Comparison of ENCODE assay signal across 1 cellular context in the genomic region with DNA sequence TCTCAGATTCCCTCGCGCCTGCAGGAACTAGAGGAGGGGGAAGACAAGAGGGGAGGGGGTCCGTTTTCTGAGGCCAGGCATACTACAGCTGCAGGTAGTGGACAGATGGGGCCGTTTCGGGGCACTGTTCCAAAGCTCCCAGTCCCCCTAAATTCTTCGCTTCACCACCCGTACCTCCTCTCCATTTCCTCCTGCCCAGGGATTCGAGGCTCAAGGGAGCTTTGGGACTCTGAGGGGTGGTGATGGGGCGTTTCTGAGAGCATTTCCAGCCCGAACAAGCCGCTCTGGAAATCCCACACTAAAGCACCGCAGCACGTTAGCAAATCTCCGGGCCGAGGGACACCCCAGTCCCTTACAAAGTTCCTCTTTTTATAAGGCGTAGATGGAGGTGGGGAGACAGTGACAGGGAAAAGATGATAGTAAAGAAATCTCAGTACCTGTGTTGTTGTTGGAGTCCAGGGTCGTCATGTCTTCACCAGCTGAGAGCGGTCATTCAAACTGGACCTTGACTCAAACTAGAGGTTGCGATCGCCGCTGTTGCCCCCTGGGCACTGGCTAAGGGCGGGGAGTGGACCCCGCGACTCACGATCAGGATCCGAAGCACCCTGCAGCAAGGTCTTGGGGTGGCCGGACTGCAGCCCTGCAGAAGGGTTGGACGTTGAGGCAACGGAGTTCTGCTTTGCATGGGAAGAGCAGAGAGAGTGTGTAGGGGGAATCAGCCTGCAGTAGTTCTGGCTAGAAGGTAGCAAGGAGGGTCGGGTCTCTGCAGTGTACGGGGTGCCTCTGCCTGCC.
TF ChIP-seq lines count a peak whose summit lies in the region.

No MANE protein-coding gene starts in this region.

TF ChIP-seq in GM23338, 12 proteins besides CTCF, POLR2A, EP300 and RAD21 (continued from another document):
- TF ChIP-seq, protein P1, sequence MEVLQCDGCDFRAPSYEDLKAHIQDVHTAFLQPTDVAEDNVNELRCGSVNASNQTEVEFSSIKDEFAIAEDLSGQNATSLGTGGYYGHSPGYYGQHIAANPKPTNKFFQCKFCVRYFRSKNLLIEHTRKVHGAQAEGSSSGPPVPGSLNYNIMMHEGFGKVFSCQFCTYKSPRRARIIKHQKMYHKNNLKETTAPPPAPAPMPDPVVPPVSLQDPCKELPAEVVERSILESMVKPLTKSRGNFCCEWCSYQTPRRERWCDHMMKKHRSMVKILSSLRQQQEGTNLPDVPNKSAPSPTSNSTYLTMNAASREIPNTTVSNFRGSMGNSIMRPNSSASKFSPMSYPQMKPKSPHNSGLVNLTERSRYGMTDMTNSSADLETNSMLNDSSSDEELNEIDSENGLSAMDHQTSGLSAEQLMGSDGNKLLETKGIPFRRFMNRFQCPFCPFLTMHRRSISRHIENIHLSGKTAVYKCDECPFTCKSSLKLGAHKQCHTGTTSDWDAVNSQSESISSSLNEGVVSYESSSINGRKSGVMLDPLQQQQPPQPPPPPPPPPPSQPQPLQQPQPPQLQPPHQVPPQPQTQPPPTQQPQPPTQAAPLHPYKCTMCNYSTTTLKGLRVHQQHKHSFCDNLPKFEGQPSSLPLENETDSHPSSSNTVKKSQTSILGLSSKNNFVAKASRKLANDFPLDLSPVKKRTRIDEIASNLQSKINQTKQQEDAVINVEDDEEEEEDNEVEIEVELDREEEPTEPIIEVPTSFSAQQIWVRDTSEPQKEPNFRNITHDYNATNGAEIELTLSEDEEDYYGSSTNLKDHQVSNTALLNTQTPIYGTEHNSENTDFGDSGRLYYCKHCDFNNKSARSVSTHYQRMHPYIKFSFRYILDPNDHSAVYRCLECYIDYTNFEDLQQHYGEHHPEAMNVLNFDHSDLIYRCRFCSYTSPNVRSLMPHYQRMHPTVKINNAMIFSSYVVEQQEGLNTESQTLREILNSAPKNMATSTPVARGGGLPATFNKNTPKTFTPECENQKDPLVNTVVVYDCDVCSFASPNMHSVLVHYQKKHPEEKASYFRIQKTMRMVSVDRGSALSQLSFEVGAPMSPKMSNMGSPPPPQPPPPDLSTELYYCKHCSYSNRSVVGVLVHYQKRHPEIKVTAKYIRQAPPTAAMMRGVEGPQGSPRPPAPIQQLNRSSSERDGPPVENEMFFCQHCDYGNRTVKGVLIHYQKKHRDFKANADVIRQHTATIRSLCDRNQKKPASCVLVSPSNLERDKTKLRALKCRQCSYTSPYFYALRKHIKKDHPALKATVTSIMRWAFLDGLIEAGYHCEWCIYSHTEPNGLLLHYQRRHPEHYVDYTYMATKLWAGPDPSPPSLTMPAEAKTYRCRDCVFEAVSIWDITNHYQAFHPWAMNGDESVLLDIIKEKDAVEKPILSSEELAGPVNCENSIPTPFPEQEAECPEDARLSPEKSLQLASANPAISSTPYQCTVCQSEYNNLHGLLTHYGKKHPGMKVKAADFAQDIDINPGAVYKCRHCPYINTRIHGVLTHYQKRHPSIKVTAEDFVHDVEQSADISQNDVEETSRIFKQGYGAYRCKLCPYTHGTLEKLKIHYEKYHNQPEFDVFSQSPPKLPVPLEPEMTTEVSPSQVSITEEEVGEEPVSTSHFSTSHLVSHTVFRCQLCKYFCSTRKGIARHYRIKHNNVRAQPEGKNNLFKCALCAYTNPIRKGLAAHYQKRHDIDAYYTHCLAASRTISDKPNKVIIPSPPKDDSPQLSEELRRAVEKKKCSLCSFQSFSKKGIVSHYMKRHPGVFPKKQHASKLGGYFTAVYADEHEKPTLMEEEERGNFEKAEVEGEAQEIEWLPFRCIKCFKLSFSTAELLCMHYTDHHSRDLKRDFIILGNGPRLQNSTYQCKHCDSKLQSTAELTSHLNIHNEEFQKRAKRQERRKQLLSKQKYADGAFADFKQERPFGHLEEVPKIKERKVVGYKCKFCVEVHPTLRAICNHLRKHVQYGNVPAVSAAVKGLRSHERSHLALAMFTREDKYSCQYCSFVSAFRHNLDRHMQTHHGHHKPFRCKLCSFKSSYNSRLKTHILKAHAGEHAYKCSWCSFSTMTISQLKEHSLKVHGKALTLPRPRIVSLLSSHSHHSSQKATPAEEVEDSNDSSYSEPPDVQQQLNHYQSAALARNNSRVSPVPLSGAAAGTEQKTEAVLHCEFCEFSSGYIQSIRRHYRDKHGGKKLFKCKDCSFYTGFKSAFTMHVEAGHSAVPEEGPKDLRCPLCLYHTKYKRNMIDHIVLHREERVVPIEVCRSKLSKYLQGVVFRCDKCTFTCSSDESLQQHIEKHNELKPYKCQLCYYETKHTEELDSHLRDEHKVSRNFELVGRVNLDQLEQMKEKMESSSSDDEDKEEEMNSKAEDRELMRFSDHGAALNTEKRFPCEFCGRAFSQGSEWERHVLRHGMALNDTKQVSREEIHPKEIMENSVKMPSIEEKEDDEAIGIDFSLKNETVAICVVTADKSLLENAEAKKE (CRISPR knock-in tag; IDR thresholded peaks at IDR 0.05) = no peak
- TF ChIP-seq EZH2phosphoT487 (IDR thresholded peaks at IDR 0.05; ENCODE audit: unreplicated experiment) = no peak
